Comparison of ENCODE assay signal across 28 cellular contexts in the genomic region with DNA sequence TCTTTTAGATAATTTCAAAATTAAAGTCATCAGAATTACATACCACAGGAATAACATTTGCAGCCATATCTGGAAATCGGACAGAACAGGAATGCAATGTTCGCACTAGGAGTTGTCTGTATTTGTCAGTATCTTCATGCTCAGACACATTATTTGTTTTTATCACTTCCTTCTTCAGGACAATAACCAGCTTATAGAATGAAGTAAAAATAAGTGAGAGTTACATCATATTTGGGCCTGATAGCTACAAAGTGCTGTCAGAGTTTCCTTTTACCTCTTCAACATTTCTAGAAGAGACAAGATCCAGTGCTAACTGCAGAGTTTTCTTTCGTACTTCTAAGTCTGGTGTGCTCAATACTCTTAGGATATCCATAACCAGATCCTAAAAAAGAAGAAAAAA. TPM values are rescaled to one million over a fixed set of nuclear protein-coding genes. Genes with fewer than 3 reads are reported as not detected.
DNase-seq lines count a peak whose midpoint lies in the region; ATAC-seq and TF ChIP-seq lines count a peak whose summit lies in the region.
"Had no signal": no experiment of that assay in that cellular context is flagged by ENCODE, and none has a peak within 500 bp of the region (broad histone marks: within the 10 kb centered on the region; RNA-seq: fewer than 3 reads in every experiment).

No MANE protein-coding gene starts in this region.

- TF ChIP-seq CTCF in SU-DHL-6 (IDR thresholded peaks at IDR 0.05; ENCODE audit: insufficient read depth, low read length, poor library complexity, severe bottlenecking): no peak

- no peaks in the 10 kb centered on the region for H3K9me3 ChIP-seq in SU-DHL-6 (ENCODE audit: insufficient read depth, low read length)
- H3K9me3 ChIP-seq: ascending aorta, right lobe of liver, vagina had no signal

- intact Hi-C loops in activated CD4-positive, alpha-beta T cell treated with anti-CD3 and anti-CD28 coated beads for 36 hours (cut with DNase I, micrococcal nuclease): no loop called here

- POLR2A ChIA-PET in activated CD4-positive, alpha-beta T cell treated with anti-CD3 and anti-CD28 coated beads for 36 hours (lab: Charles Lee): no interaction called here

- peaks cover 33% of the 10 kb centered on the region; the same call in 1 of the 2 replicates for H3F3A ChIP-seq in SU-DHL-6 (ENCODE audit: insufficient read depth)

- H3K36me3 Mint-ChIP-seq in activated CD4-positive, alpha-beta T cell treated with anti-CD3 and anti-CD28 coated beads for 36 hours (ENCODE audit: low read depth): peaks cover 52% of the 10 kb centered on the region

- no peak overlapping the region for H2AFZ ChIP-seq in SU-DHL-6 (ENCODE audit: low read depth, low read length, severe bottlenecking)

- H3K27ac ChIP-seq in SU-DHL-6 (ENCODE audit: low read depth, low read length): peak overlapping the region; percentile 10; the same call in 1 of the 2 replicates
- peak overlapping the region; percentile 92 for H3K27ac ChIP-seq in epithelial cell of prostate
- H3K27ac ChIP-seq: ascending aorta, C4-2B, right lobe of liver, vagina had no signal

- no peaks in the 10 kb centered on the region for H3K9me3 Mint-ChIP-seq in activated CD4-positive, alpha-beta T cell treated with anti-CD3 and anti-CD28 coated beads for 36 hours (ENCODE audit: low read depth)
- H3K9me3 Mint-ChIP-seq: effector memory CD8-positive, alpha-beta T cell; IgD-negative memory B cell; nephron had no signal

- H3K9ac ChIP-seq in SU-DHL-6 (ENCODE audit: low read length): no peak overlapping the region

- H3K4me3 Mint-ChIP-seq in activated CD4-positive, alpha-beta T cell treated with anti-CD3 and anti-CD28 coated beads for 36 hours: no peak overlapping the region
- H3K4me3 Mint-ChIP-seq: effector memory CD8-positive, alpha-beta T cell; IgD-negative memory B cell; nephron had no signal

- H4K20me1 ChIP-seq in SU-DHL-6 (ENCODE audit: low read depth, low read length): peaks cover 7% of the 10 kb centered on the region; the same call in 1 of the 2 replicates

- no peak for DNase-seq in activated CD4-positive, alpha-beta T cell treated with anti-CD3 and anti-CD28 coated beads for 36 hours
- DNase-seq in activated CD4-positive, alpha-beta T cell treated with anti-CD3 and anti-CD28 coated beads for 48 hours: no peak
- DNase-seq in GM03348 (ENCODE audit: low spot score) (peak; percentile 6), epithelial cell of prostate (ENCODE audit: low read depth, low spot score) (no peak), cerebellar cortex (ENCODE audit: low spot score) (no peak), SKM-1 (lab: John Stamatoyannopoulos, UW; ENCODE audit: unreplicated experiment) (no peak)
- DNase-seq: 8988T; DMS 273 treated with DMSO at 0.1 percent for 48 hours; effector memory CD8-positive, alpha-beta T cell; GF-D8; glutamatergic neuron; GOT3; MM.1S; NCI-H1694; NCI-H2227 treated with DMSO at 0.1 percent for 48 hours; NCI-H82; right lobe of liver; stimulated activated CD4-positive, alpha-beta T cell treated with anti-CD3 and anti-CD28 coated beads, Interleukin-15, amount 100 ng/mL, for 24 hours; T1000 had no signal

- no peaks in the 10 kb centered on the region for H3K79me2 ChIP-seq in SU-DHL-6 (ENCODE audit: insufficient read depth, low read length)

- no peak for ATAC-seq in activated CD4-positive, alpha-beta T cell treated with anti-CD3 and anti-CD28 coated beads for 36 hours
- ATAC-seq in HG02981 (IDR thresholded peaks at IDR 0.05; ENCODE audit: unreplicated experiment): no peak
- ATAC-seq: effector memory CD8-positive, alpha-beta T cell; GM12878; Panc1; right lobe of liver had no signal

- no peaks in the 10 kb centered on the region for H3K9me2 ChIP-seq in SU-DHL-6 (replicated peaks; ENCODE audit: insufficient read depth, low read length)

- H3K4me2 ChIP-seq in SU-DHL-6 (ENCODE audit: low read depth, low read length, poor library complexity, severe bottlenecking): peak overlapping the region; percentile 5

- H3K4me1 Mint-ChIP-seq in activated CD4-positive, alpha-beta T cell treated with anti-CD3 and anti-CD28 coated beads for 36 hours: peaks cover 14% of the 10 kb centered on the region
- H3K4me1 Mint-ChIP-seq: nephron had no signal

- peak overlapping the region; percentile 79 for H3K27ac Mint-ChIP-seq in activated CD4-positive, alpha-beta T cell treated with anti-CD3 and anti-CD28 coated beads for 36 hours
- H3K27ac Mint-ChIP-seq: IgD-negative memory B cell, nephron had no signal

- no peaks in the 10 kb centered on the region for H3K27me3 Mint-ChIP-seq in activated CD4-positive, alpha-beta T cell treated with anti-CD3 and anti-CD28 coated beads for 36 hours
- H3K27me3 Mint-ChIP-seq: effector memory CD8-positive, alpha-beta T cell; IgD-negative memory B cell had no signal

- H3K27me3 ChIP-seq in SU-DHL-6 (ENCODE audit: low read length): no peaks in the 10 kb centered on the region
- H3K27me3 ChIP-seq: ascending aorta, right lobe of liver, vagina had no signal

- CTCF ChIA-PET in activated CD4-positive, alpha-beta T cell treated with anti-CD3 and anti-CD28 coated beads for 36 hours (lab: Charles Lee): interaction anchor here (0.6 to 2.7 kb wide), 10 partner anchors 8 to 505 kb away, joined by 3 to 15 read pairs (median 4); no protein-coding TSS in a partner anchor

- peaks cover 83% of the 10 kb centered on the region for H3K36me3 ChIP-seq in SU-DHL-6 (ENCODE audit: low read length)

- H3K4me3 ChIP-seq in SU-DHL-6 (ENCODE audit: insufficient read depth, low read length, poor library complexity, severe bottlenecking): no peak overlapping the region
- H3K4me3 ChIP-seq: ascending aorta, GM12878, right lobe of liver, vagina had no signal

RNA-seq across cellular contexts. Expression of a gene that starts 18.9 kb away (rescaled TPM):
- 100 to 1,000 TPM; 102 to 106 TPM for total RNA-seq in activated CD4-positive, alpha-beta T cell treated with anti-CD3 and anti-CD28 coated beads for 36 hours

RNA-seq across cellular contexts. Expression of a gene that starts 39.5 kb away (rescaled TPM):
- 100 to 1,000 TPM; 231 to 330 TPM for total RNA-seq in activated CD4-positive, alpha-beta T cell treated with anti-CD3 and anti-CD28 coated beads for 36 hours
